Comparison of ENCODE assay signal across 8 cellular contexts in the genomic region with DNA sequence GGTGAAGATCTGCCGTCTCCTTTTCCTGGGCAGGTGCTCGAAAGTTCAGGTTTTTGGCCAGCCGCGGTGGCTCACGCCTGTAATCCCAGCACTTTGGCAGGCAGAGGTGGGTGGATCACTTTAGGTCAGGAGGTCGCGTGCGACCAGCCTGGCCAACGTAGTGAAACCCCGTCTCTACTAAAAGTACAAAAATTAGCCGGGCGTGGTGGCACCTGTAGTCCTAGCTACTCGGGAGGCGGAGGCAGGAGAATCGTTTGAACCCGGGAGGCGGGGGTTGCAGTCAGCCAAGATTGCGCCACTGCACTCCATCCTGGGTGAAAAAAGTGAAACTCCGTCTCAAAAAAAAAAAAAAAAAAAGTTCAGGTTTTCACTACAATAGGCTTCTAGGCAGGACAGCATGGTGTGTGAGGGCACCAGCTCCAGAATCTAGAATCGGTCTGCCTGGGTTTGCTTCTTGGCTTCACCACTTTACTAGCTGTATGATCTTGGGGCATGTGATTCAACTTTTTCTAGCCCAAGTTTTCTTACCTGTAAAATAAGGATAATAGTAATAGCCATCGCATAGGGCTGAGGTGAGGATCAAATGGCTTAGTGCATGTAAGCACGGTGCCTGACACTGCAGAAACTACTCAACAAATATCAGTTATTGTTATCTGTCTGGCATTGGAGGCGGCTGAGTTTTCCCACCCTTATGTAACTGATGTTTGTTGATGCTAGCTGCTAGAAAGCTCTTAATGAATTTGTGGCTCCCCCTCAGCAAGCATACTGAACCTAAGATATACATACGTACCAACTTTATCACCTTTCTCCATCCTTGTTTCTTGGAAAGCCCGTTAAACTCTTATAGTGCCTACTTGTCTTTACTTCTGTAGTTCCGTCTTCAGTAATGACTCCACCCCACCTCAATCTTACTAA. TPM values are rescaled to one million over a fixed set of nuclear protein-coding genes. Genes with fewer than 3 reads are reported as not detected.
DNase-seq lines count a peak whose midpoint lies in the region; ATAC-seq and TF ChIP-seq lines count a peak whose summit lies in the region.

No MANE protein-coding gene starts in this region.

- H3K27me3 ChIP-seq in left lung, result no peaks in the 10 kb centered on the region
- H3K27me3 ChIP-seq in tibial nerve, result no peaks in the 10 kb centered on the region

- H3K9me3 ChIP-seq in left lung (no peaks in the 10 kb centered on the region), tibial nerve (no peaks in the 10 kb centered on the region)

- H3K4me1 Mint-ChIP-seq in activated T-cell treated with anti-CD3 and anti-CD28 coated beads, Interleukin-2, amount 50 U/mL, for 72 hours (ENCODE audit: low read depth), result peaks cover 58% of the 10 kb centered on the region
- peaks cover 45% of the 10 kb centered on the region for H3K4me1 Mint-ChIP-seq in activated naive CD8-positive, alpha-beta T cell treated with anti-CD3 and anti-CD28 coated beads for 36 hours

- H3K36me3 ChIP-seq in left lung (peaks cover 0 to 19% of the 10 kb centered on the region in 2 donors), tibial nerve (peaks cover 0 to 3% (median 0%) of the 10 kb centered on the region in 3 donors)

- H3K36me3 Mint-ChIP-seq in activated T-cell treated with anti-CD3 and anti-CD28 coated beads, Interleukin-2, amount 50 U/mL, for 72 hours (ENCODE audit: insufficient read depth in 2 of 2), result peaks cover 14 to 24% of the 10 kb centered on the region in 2 donors
- H3K36me3 Mint-ChIP-seq in activated naive CD8-positive, alpha-beta T cell treated with anti-CD3 and anti-CD28 coated beads for 36 hours, result peaks cover 43% of the 10 kb centered on the region

- H3K27ac ChIP-seq in left lung, result peak overlapping the region; percentile 95
- peak overlapping the region in 3 of 4 donors; percentile 90 to 94 (median 92) for H3K27ac ChIP-seq in tibial nerve

- TF ChIP-seq EP300 in tibial nerve (IDR thresholded peaks at IDR 0.05), result no peak

- WGBS in tibial nerve, 2 donors, result 71 to 72% methylated on average over 26 of the region's 26 CpGs

- no peak for TF ChIP-seq POLR2A in tibial nerve (IDR thresholded peaks at IDR 0.05)

- H3K27me3 Mint-ChIP-seq in activated T-cell treated with anti-CD3 and anti-CD28 coated beads, Interleukin-2, amount 50 U/mL, for 72 hours (ENCODE audit: low read depth), result no peaks in the 10 kb centered on the region
- no peaks in the 10 kb centered on the region for H3K27me3 Mint-ChIP-seq in activated naive CD8-positive, alpha-beta T cell treated with anti-CD3 and anti-CD28 coated beads for 36 hours

- H3K4me3 ChIP-seq in left lung (peak overlapping the region; percentile 94 to 96), tibial nerve (peak overlapping the region; percentile 80 to 94 (median 84))

- H3K4me3 Mint-ChIP-seq in activated T-cell treated with anti-CD3 and anti-CD28 coated beads, Interleukin-2, amount 50 U/mL, for 72 hours, result peak overlapping the region; percentile 91 to 93
- H3K4me3 Mint-ChIP-seq in activated naive CD8-positive, alpha-beta T cell treated with anti-CD3 and anti-CD28 coated beads for 36 hours, result peak overlapping the region; percentile 90

- ATAC-seq in activated T-cell treated with anti-CD3 and anti-CD28 coated beads, Interleukin-2, amount 50 U/mL, for 72 hours (replicated peaks in 1 of 2), result no peak
- ATAC-seq in left lung (no peak), HG02938 (IDR thresholded peaks at IDR 0.05; ENCODE audit: unreplicated experiment) (no peak)

- intact Hi-C loops in left lung (cut with DNase I), result no loop called here

- H3K9me3 Mint-ChIP-seq in activated T-cell treated with anti-CD3 and anti-CD28 coated beads, Interleukin-2, amount 50 U/mL, for 72 hours, result no peaks in the 10 kb centered on the region
- H3K9me3 Mint-ChIP-seq in activated naive CD8-positive, alpha-beta T cell treated with anti-CD3 and anti-CD28 coated beads for 36 hours, result no peaks in the 10 kb centered on the region

- H3K4me1 ChIP-seq in left lung, result peaks cover 26 to 58% of the 10 kb centered on the region in 2 donors
- peaks cover 0 to 65% (median 24%) of the 10 kb centered on the region in 4 donors for H3K4me1 ChIP-seq in tibial nerve

- peak overlapping the region; percentile 96 for H3K27ac Mint-ChIP-seq in activated T-cell treated with anti-CD3 and anti-CD28 coated beads, Interleukin-2, amount 50 U/mL, for 72 hours
- peak overlapping the region; percentile 91 for H3K27ac Mint-ChIP-seq in activated naive CD8-positive, alpha-beta T cell treated with anti-CD3 and anti-CD28 coated beads for 36 hours

- TF ChIP-seq CTCF in left lung (IDR thresholded peaks at IDR 0.05) (no peak), tibial nerve (IDR thresholded peaks at IDR 0.05) (no peak)

- DNase-seq in activated T-cell treated with anti-CD3 and anti-CD28 coated beads, Interleukin-2, amount 50 U/mL, for 72 hours, result no peak
- no peak for DNase-seq in activated T-cell treated with anti-CD3 and anti-CD28 coated beads, Interleukin-2, amount 50 U/mL, for 48 hours
- no peak for DNase-seq in activated naive CD8-positive, alpha-beta T cell treated with anti-CD3 and anti-CD28 coated beads for 36 hours
- DNase-seq in left lung (no peak), tibial nerve (ENCODE audit: low spot score in 2 of 2) (no peak), C1 segment of cervical spinal cord (lab: John Stamatoyannopoulos, UW) (no peak), NCI-H345 treated with DMSO at 0.1 percent for 48 hours (lab: John Stamatoyannopoulos, UW; ENCODE audit: unreplicated experiment) (no peak)

RNA-seq across cellular contexts. Expression of a gene that starts 1.3 kb away (rescaled TPM):
- 10 to 100 TPM; 60.3 to 75.2 TPM for total RNA-seq in activated T-cell treated with anti-CD3 and anti-CD28 coated beads, Interleukin-2, amount 50 U/mL, for 72 hours
- total RNA-seq in activated naive CD8-positive, alpha-beta T cell treated with anti-CD3 and anti-CD28 coated beads for 36 hours, result 100 to 1,000 TPM; 105 to 110 TPM
- total RNA-seq in left lung (10 to 100 TPM; 40.0 to 56.6 TPM), tibial nerve (10 to 100 TPM; 16.1 to 24.7 (median 22.4) TPM)

RNA-seq across cellular contexts. Expression of a gene that starts 12.0 kb away (rescaled TPM):
- total RNA-seq in activated T-cell treated with anti-CD3 and anti-CD28 coated beads, Interleukin-2, amount 50 U/mL, for 72 hours, result 100 to 1,000 TPM in 1 of 2 donors, 10 to 100 TPM in 1; 79.5 to 109 TPM
- total RNA-seq in activated naive CD8-positive, alpha-beta T cell treated with anti-CD3 and anti-CD28 coated beads for 36 hours, result 10 to 100 TPM; 50.1 to 51.1 TPM
- total RNA-seq in left lung (10 to 100 TPM; 13.7 to 21.9 TPM), tibial nerve (10 to 100 TPM in 2 of 4 donors, 1 to 10 TPM in 2; 8.0 to 20.4 (median 9.6) TPM)
